In genomic region chr2:217077841-217078407, GRCh38 we compare ENCODE assay signal across 1 cellular context.
A peak's percentile ranks its signal among the peaks of the same experiment; 100 is the strongest.
TF ChIP-seq lines count a peak whose summit lies in the region.

No MANE protein-coding gene starts in this region.

TF ChIP-seq in K562, 482 proteins besides CTCF, POLR2A, EP300 and RAD21 (continued from another document and continues in another):
- TF ChIP-seq PRDM10 (IDR thresholded peaks at IDR 0.05; ENCODE audit: partially characterized antibody) = peak; percentile 30
- TF ChIP-seq ZNF224 (CRISPR knock-in tag; IDR thresholded peaks at IDR 0.05) = no peak
- TF ChIP-seq TCF3 (CRISPR knock-in tag; IDR thresholded peaks at IDR 0.05) = peak; percentile 95
- no peak for TF ChIP-seq TFAM (CRISPR knock-in tag; conservative IDR thresholded peaks at IDR 0.05)
- no peak for TF ChIP-seq SMC3 (conservative IDR thresholded peaks at IDR 0.05; ENCODE audit: insufficient read depth, low read depth, low read length)
- no peak for TF ChIP-seq SREBF2 (CRISPR knock-in tag; IDR thresholded peaks at IDR 0.05)
- TF ChIP-seq ZNF740 (CRISPR knock-in tag; IDR thresholded peaks at IDR 0.05) = no peak
- TF ChIP-seq ZNF740 (tag; IDR thresholded peaks at IDR 0.05) = no peak
- TF ChIP-seq CTBP1 (IDR thresholded peaks at IDR 0.05; ENCODE audit: borderline replicate concordance) = peak; percentile 66; the same call in 1 of the 2 replicates
- TF ChIP-seq ZNF121 (CRISPR knock-in tag; conservative IDR thresholded peaks at IDR 0.05) = no peak
- TF ChIP-seq TAF1 (IDR thresholded peaks at IDR 0.05; ENCODE audit: control insufficient read depth, extremely low read depth, insufficient read depth, low read length, severe bottlenecking) = no peak
- no peak for TF ChIP-seq NR0B1 (IDR thresholded peaks at IDR 0.05; ENCODE audit: partially characterized antibody)
- no peak for TF ChIP-seq TAF15 (IDR thresholded peaks at IDR 0.05; ENCODE audit: low read depth, low read length)
- no peak for TF ChIP-seq ATF4 (CRISPR knock-in tag; IDR thresholded peaks at IDR 0.05)
- no peak for TF ChIP-seq USF2 (CRISPR knock-in tag; IDR thresholded peaks at IDR 0.05)
- TF ChIP-seq SRSF3 (IDR thresholded peaks at IDR 0.05; ENCODE audit: insufficient read depth, low read length) = no peak
- no peak for TF ChIP-seq TCF7 (IDR thresholded peaks at IDR 0.05; ENCODE audit: borderline replicate concordance)
- no peak for TF ChIP-seq ZNF280B (CRISPR knock-in tag; IDR thresholded peaks at IDR 0.05)
- no peak for TF ChIP-seq ZNF431 (CRISPR knock-in tag; IDR thresholded peaks at IDR 0.05)
- no peak for TF ChIP-seq POLR3A (IDR thresholded peaks at IDR 0.05; ENCODE audit: borderline replicate concordance, extremely low read depth, insufficient read depth, insufficient read length)
- no peak for TF ChIP-seq SNAPC5 (CRISPR knock-in tag; IDR thresholded peaks at IDR 0.05)
- no peak for TF ChIP-seq GABPA (tag; conservative IDR thresholded peaks at IDR 0.05; ENCODE audit: low read depth)
- no peak for TF ChIP-seq ZNF134 (CRISPR knock-in tag; conservative IDR thresholded peaks at IDR 0.05)
- TF ChIP-seq ETV6 (IDR thresholded peaks at IDR 0.05; ENCODE audit: borderline replicate concordance in 1 of 2, low read depth in 2 of 2, low read length in 1 of 2) = no peak
- no peak for TF ChIP-seq ETV6 (CRISPR knock-in tag; IDR thresholded peaks at IDR 0.05; ENCODE audit: borderline replicate concordance)
- no peak for TF ChIP-seq NBN (IDR thresholded peaks at IDR 0.05; ENCODE audit: low read depth)
- TF ChIP-seq E2F3 (CRISPR knock-in tag; IDR thresholded peaks at IDR 0.05) = no peak
- TF ChIP-seq OTX1 (CRISPR knock-in tag; IDR thresholded peaks at IDR 0.05) = no peak
- no peak for TF ChIP-seq HNRNPH1 (optimal IDR thresholded peaks at IDR 0.05; ENCODE audit: low read depth, low read length)
- TF ChIP-seq MLX (CRISPR knock-in tag; conservative IDR thresholded peaks at IDR 0.05) = no peak
- no peak for TF ChIP-seq RERE (CRISPR knock-in tag; IDR thresholded peaks at IDR 0.05; ENCODE audit: borderline replicate concordance)
- no peak for TF ChIP-seq NELFE (IDR thresholded peaks at IDR 0.05; ENCODE audit: insufficient read depth, insufficient read length)
- no peak for TF ChIP-seq ZNF124 (CRISPR knock-in tag; IDR thresholded peaks at IDR 0.05)
- TF ChIP-seq ETV5 (CRISPR knock-in tag; IDR thresholded peaks at IDR 0.05; ENCODE audit: low read depth) = no peak
- no peak for TF ChIP-seq CREM (IDR thresholded peaks at IDR 0.05; ENCODE audit: low read depth)
- TF ChIP-seq KAT2B (IDR thresholded peaks at IDR 0.05; ENCODE audit: low read depth, low read length) = no peak
- TF ChIP-seq KHSRP (IDR thresholded peaks at IDR 0.05) = peak; percentile 30; the same call in 1 of the 2 replicates
- no peak for TF ChIP-seq ZBTB2 (IDR thresholded peaks at IDR 0.05)
- no peak for TF ChIP-seq CBX1 (IDR thresholded peaks at IDR 0.05; ENCODE audit: low read depth)
- no peak for TF ChIP-seq CCAR2 (IDR thresholded peaks at IDR 0.05; ENCODE audit: low read depth, low read length)
- no peak for TF ChIP-seq ZNF165 (CRISPR knock-in tag; IDR thresholded peaks at IDR 0.05; ENCODE audit: borderline replicate concordance)
- TF ChIP-seq KLF10 (CRISPR knock-in tag; IDR thresholded peaks at IDR 0.05) = no peak
- 0 out of 2 replicates have a peak, but pooled peaks have one; percentile 21 for TF ChIP-seq CEBPB (tag; IDR thresholded peaks at IDR 0.05)
- no peak for TF ChIP-seq ZNF146 (CRISPR knock-in tag; IDR thresholded peaks at IDR 0.05; ENCODE audit: unreplicated experiment)
- TF ChIP-seq CBFA2T2 (conservative IDR thresholded peaks at IDR 0.05) = peak; percentile 92
- no peak for TF ChIP-seq TRIM25 (IDR thresholded peaks at IDR 0.05; ENCODE audit: borderline replicate concordance)
- TF ChIP-seq ZNF444 (CRISPR knock-in tag; IDR thresholded peaks at IDR 0.05) = no peak
- TF ChIP-seq MTF1 (CRISPR knock-in tag; IDR thresholded peaks at IDR 0.05; ENCODE audit: borderline replicate concordance) = no peak
- TF ChIP-seq FOXM1 (IDR thresholded peaks at IDR 0.05; ENCODE audit: low read depth) = peak; percentile 74
- no peak for TF ChIP-seq FOXM1 (CRISPR knock-in tag; IDR thresholded peaks at IDR 0.05; ENCODE audit: low read depth)
